Comparison of ENCODE assay signal across 1 cellular context in genomic region chr12:98334768-98335167, GRCh38.
TF ChIP-seq lines count a peak whose summit lies in the region.

No MANE protein-coding gene starts in this region.

TF ChIP-seq in GM12878, 131 proteins besides CTCF, POLR2A, EP300 and RAD21:
- no peak for TF ChIP-seq ZNF687 (IDR thresholded peaks at IDR 0.05)
- no peak for TF ChIP-seq POLR2AphosphoS2 (IDR thresholded peaks at IDR 0.05; ENCODE audit: low read depth, low read length)
